Comparison of ENCODE assay signal across 2 cellular contexts in genomic region chr1:51327386-51327785, GRCh38.
A peak's percentile ranks its signal among the peaks of the same experiment; 100 is the strongest.
TF ChIP-seq lines count a peak whose summit lies in the region.

No MANE protein-coding gene starts in this region.

TF ChIP-seq in IMR-90, 13 proteins besides CTCF, POLR2A, EP300 and RAD21:
- no peak for TF ChIP-seq USF2 (IDR thresholded peaks at IDR 0.05; ENCODE audit: low read depth, low read length)
- TF ChIP-seq NFE2L2 (IDR thresholded peaks at IDR 0.05; ENCODE audit: low read depth, low read length) = no peak
- no peak for TF ChIP-seq MAFK (IDR thresholded peaks at IDR 0.05; ENCODE audit: low read depth, low read length)
- TF ChIP-seq MAZ (IDR thresholded peaks at IDR 0.05; ENCODE audit: borderline replicate concordance, low read depth, low read length) = no peak
- TF ChIP-seq CEBPB (IDR thresholded peaks at IDR 0.05; ENCODE audit: low read depth, low read length) = no peak
- no peak for TF ChIP-seq MXI1 (IDR thresholded peaks at IDR 0.05; ENCODE audit: borderline replicate concordance, low read depth, low read length)
- TF ChIP-seq BHLHE40 (IDR thresholded peaks at IDR 0.05; ENCODE audit: low read depth, low read length) = no peak
- TF ChIP-seq SMC3 (IDR thresholded peaks at IDR 0.05; ENCODE audit: low read depth, low read length) = no peak
- no peak for TF ChIP-seq CHD1 (IDR thresholded peaks at IDR 0.05; ENCODE audit: low read depth, low read length)
- no peak for TF ChIP-seq FOS (IDR thresholded peaks at IDR 0.05; ENCODE audit: low read depth, low read length)
- TF ChIP-seq RCOR1 (IDR thresholded peaks at IDR 0.05; ENCODE audit: insufficient replicate concordance, low read length) = no peak
- no peak for TF ChIP-seq RFX5 (IDR thresholded peaks at IDR 0.05; ENCODE audit: low read depth, low read length)

TF ChIP-seq in K562, 482 proteins besides CTCF, POLR2A, EP300 and RAD21:
- TF ChIP-seq CHD1 (IDR thresholded peaks at IDR 0.05; ENCODE audit: low read length) (no peak), PTRF (tag; IDR thresholded peaks at IDR 0.05) (0 out of 2 replicates have a peak, but pooled peaks have one; percentile 10), ESRRA (IDR thresholded peaks at IDR 0.05; ENCODE audit: borderline replicate concordance, low read depth) (peak; percentile 45; the same call in 1 of the 2 replicates)
